In genomic region chr1:54980046-54980527, GRCh38 we compare ENCODE assay signal across 11 cellular contexts.
DNase-seq lines count a peak whose midpoint lies in the region; TF ChIP-seq lines count a peak whose summit lies in the region.
"Had no signal": no experiment of that assay in that cellular context is flagged by ENCODE, and none has a peak within 500 bp of the region (broad histone marks: within the 10 kb centered on the region; RNA-seq: fewer than 3 reads in every experiment).

No MANE protein-coding gene starts in this region.

- DNase-seq in GM13977 (ENCODE audit: low spot score) (peak; percentile 6), astrocyte of the spinal cord (ENCODE audit: low read depth, low spot score) (no peak), iPS DF 6.9 (ENCODE audit: low read depth, low spot score) (no peak), retina (peak; percentile 32), NCI-H526 treated with DMSO at 0.1 percent for 48 hours (lab: John Stamatoyannopoulos, UW) (no peak), SW 1271 (lab: John Stamatoyannopoulos, UW) (no peak), NCI-H146 (lab: John Stamatoyannopoulos, UW) (no peak), COR-L47 (lab: John Stamatoyannopoulos, UW) (no peak)
- DNase-seq: activated CD4-positive, alpha-beta T cell treated with anti-CD3 and anti-CD28 coated beads, Interleukin-2, amount 10 ng/mL, durations not matched to agents 24 days and 14 days; NCI-H1092 had no signal

- no peaks in the 10 kb centered on the region for H3K36me3 ChIP-seq in iPS DF 6.9 (ENCODE audit: control insufficient read depth, insufficient read depth, low read length)
- H3K36me3 ChIP-seq: neutrophil had no signal

- H3K27ac ChIP-seq in iPS DF 6.9 (ENCODE audit: low read length): no peak overlapping the region
- H3K27ac ChIP-seq: neutrophil had no signal

- no CpG with 5 or more reads among the region's 25 CpGs for WGBS in iPS DF 6.9 (ENCODE audit: insufficient coverage, insufficient read length)

- TF ChIP-seq CTCF in GM13977 (IDR thresholded peaks at IDR 0.05; ENCODE audit: extremely low read depth, insufficient read depth, missing control alignments) (no peak), astrocyte of the spinal cord (IDR thresholded peaks at IDR 0.05; ENCODE audit: low read depth, low read length) (no peak)

- H3K27me3 ChIP-seq in iPS DF 6.9 (ENCODE audit: control insufficient read depth, insufficient read depth, low read length): peaks cover 6% of the 10 kb centered on the region; the same call in 1 of the 2 replicates

- H3K4me3 ChIP-seq in astrocyte of the spinal cord (ENCODE audit: low read depth, low read length) (peak overlapping the region; percentile 13), iPS DF 6.9 (ENCODE audit: low read length) (peak overlapping the region; percentile 50; the same call in 1 of the 2 replicates)

- H3K4me1 ChIP-seq in iPS DF 6.9 (ENCODE audit: control insufficient read depth, insufficient read depth, low read length): peaks cover 3% of the 10 kb centered on the region

- in situ Hi-C loops in GM13977 (cut with MboI; ENCODE audit: low pct_unique_long_range_greater_than_20kb, low sequenced_read_pairs, unreplicated experiment): no loop called here
- in situ Hi-C loops in astrocyte of the spinal cord (cut with HindIII; ENCODE audit: low sequenced_read_pairs): no loop called here

- no peaks in the 10 kb centered on the region for H3K9me3 ChIP-seq in iPS DF 6.9 (ENCODE audit: control insufficient read depth, insufficient read depth, low read length)
- H3K9me3 ChIP-seq: neutrophil had no signal

Comparison
In these comparisons a context has a peak if more than half of its experiments do, and no peak if none do; other contexts are left out.
1. DNase-seq: peak in GM13977 (single experiment) and retina (single experiment); none in astrocyte of the spinal cord (single experiment), iPS DF 6.9 (single experiment), NCI-H526 treated with DMSO at 0.1 percent for 48 hours (single experiment), SW 1271 (0 of 2), NCI-H146 (single experiment) and COR-L47 (single experiment).